In genomic region chr4:35754047-35754446, GRCh38 we compare ENCODE assay signal across 7 cellular contexts.
"Had no signal": no experiment of that assay in that cellular context is flagged by ENCODE, and none has a peak within 500 bp of the region (broad histone marks: within the 10 kb centered on the region; RNA-seq: fewer than 3 reads in every experiment).

No MANE protein-coding gene starts in this region.

- DNase-seq: GDM1, GF-D8 had no signal

- ATAC-seq: GM12878 had no signal

- FAIRE-seq: G401.6, GM12878, GM12891, GM18507, GM19239 had no signal

- H3K4me3 ChIP-seq: GM12878 had no signal
